ENCODE assay signal across 1 cellular context in genomic region chr7:98286701-98287485, GRCh38.
TF ChIP-seq lines count a peak whose summit lies in the region.

No MANE protein-coding gene starts in this region.

TF ChIP-seq in H1, 55 proteins besides CTCF, POLR2A, EP300 and RAD21:
- TF ChIP-seq TBP (IDR thresholded peaks at IDR 0.05; ENCODE audit: low read depth, low read length) (no peak), POLR2AphosphoS5 (IDR thresholded peaks at IDR 0.05; ENCODE audit: low read depth, low read length) (no peak), CHD2 (IDR thresholded peaks at IDR 0.05; ENCODE audit: low read length) (no peak), RFX5 (IDR thresholded peaks at IDR 0.05; ENCODE audit: borderline replicate concordance, low read depth, low read length) (no peak), TAF7 (optimal IDR thresholded peaks at IDR 0.05; ENCODE audit: borderline replicate concordance, low read depth, low read length) (no peak), CREB1 (IDR thresholded peaks at IDR 0.05) (no peak), YY1 (IDR thresholded peaks at IDR 0.05; ENCODE audit: low read depth, low read length) (no peak), SUZ12 (IDR thresholded peaks at IDR 0.05; ENCODE audit: low read length) (no peak), BACH1 (IDR thresholded peaks at IDR 0.05; ENCODE audit: low read length) (no peak), CTBP2 (IDR thresholded peaks at IDR 0.05; ENCODE audit: borderline replicate concordance, insufficient read depth, insufficient read length, low read length) (no peak), E2F6 (IDR thresholded peaks at IDR 0.05) (no peak), NANOG (IDR thresholded peaks at IDR 0.05; ENCODE audit: insufficient read depth, low read depth, low read length, poor library complexity, severe bottlenecking) (no peak), SIRT6 (IDR thresholded peaks at IDR 0.05; ENCODE audit: low read length) (no peak), MAFK (IDR thresholded peaks at IDR 0.05; ENCODE audit: low read depth, low read length) (no peak), TAF1 (IDR thresholded peaks at IDR 0.05; ENCODE audit: low read depth, low read length) (no peak), CBX5 (IDR thresholded peaks at IDR 0.05; ENCODE audit: low read depth, low read length) (no peak), JUN (IDR thresholded peaks at IDR 0.05; ENCODE audit: low read depth, low read length) (no peak)
- TF ChIP-seq, protein P1, sequence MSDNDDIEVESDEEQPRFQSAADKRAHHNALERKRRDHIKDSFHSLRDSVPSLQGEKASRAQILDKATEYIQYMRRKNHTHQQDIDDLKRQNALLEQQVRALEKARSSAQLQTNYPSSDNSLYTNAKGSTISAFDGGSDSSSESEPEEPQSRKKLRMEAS (IDR thresholded peaks at IDR 0.05), result no peak
